ENCODE assay signal across 8 cellular contexts in the genomic region with DNA sequence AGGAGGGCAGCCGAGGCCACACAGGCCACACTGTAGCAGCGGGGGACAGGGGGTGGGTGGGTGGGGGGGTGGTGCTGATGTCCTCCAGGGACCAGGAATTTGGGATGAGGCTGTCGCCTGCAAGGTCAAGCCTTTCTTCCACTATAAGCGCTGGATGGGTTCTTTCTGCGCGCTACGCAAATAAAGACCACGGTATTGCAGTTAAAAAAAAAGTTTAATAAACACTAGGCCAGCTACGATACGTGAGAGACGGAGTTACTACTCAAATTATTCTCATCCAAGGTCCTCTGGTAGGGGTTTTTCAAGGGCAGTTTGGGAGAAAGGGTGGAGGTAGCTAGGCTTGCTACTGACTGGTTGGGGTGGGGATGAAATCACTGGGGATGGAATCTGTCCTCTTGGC. TPM values are rescaled to one million over a fixed set of nuclear protein-coding genes. Genes with fewer than 3 reads are reported as not detected.
DNase-seq lines count a peak whose midpoint lies in the region; ATAC-seq and TF ChIP-seq lines count a peak whose summit lies in the region.

No MANE protein-coding gene starts in this region.

- H3K36me3 ChIP-seq in SJSA1 (peaks cover 9% of the 10 kb centered on the region), heart right ventricle (peaks cover 0 to 17% (median 0%) of the 10 kb centered on the region in 9 donors), smooth muscle cell (ENCODE audit: low read depth) (no peaks in the 10 kb centered on the region)

- peak overlapping the region; percentile 81 for H3K4me3 ChIP-seq in SJSA1
- peak overlapping the region; percentile 10 to 100 (median 94) for H3K4me3 ChIP-seq in heart right ventricle
- H3K4me3 ChIP-seq in smooth muscle cell = peak overlapping the region; percentile 87

- 0 out of 2 replicates have a peak, but pooled peaks cover 6% of the 10 kb centered on the region for H3K4me1 ChIP-seq in SJSA1 (replicated peaks)
- peaks cover 0 to 40% (median 30%) of the 10 kb centered on the region in 9 donors for H3K4me1 ChIP-seq in heart right ventricle
- no peaks in the 10 kb centered on the region for H3K4me1 ChIP-seq in smooth muscle cell (ENCODE audit: low read depth)

- ATAC-seq in GM19455 (IDR thresholded peaks at IDR 0.05; ENCODE audit: unreplicated experiment) (peak; percentile 7), heart right ventricle (peak in 2 of 8 donors; percentile 15 to 21)

- DNase-seq in SJSA1 (ENCODE audit: low read depth in 1 of 2, low spot score in 2 of 2) = no peak
- DNase-seq in heart right ventricle = no peak
- DNase-seq in smooth muscle cell (lab: John Stamatoyannopoulos, UW; ENCODE audit: unreplicated experiment) = no peak
- DNase-seq in occipital lobe (lab: John Stamatoyannopoulos, UW) = no peak
- no peak for DNase-seq in NOMO-1 treated with dmso at 0.1 percent for 144 hours (lab: John Stamatoyannopoulos, UW; ENCODE audit: unreplicated experiment)
- no peak for DNase-seq in NCI-H1092 treated with DMSO at 0.1 percent for 48 hours (lab: John Stamatoyannopoulos, UW)
- no peak for DNase-seq in GM19240 (ENCODE audit: insufficient read length, low spot score)

- peaks cover 8% of the 10 kb centered on the region for H3K9me3 ChIP-seq in SJSA1 (replicated peaks)
- H3K9me3 ChIP-seq in heart right ventricle = no peaks in the 10 kb centered on the region
- H3K9me3 ChIP-seq in smooth muscle cell (replicated peaks; ENCODE audit: low read depth) = no peaks in the 10 kb centered on the region

- peaks cover 33% of the 10 kb centered on the region for H3K79me2 ChIP-seq in smooth muscle cell (ENCODE audit: low read depth)

- no peak for TF ChIP-seq CTCF in heart right ventricle (IDR thresholded peaks at IDR 0.05)
- no peak for TF ChIP-seq CTCF in smooth muscle cell (IDR thresholded peaks at IDR 0.05; ENCODE audit: borderline replicate concordance, insufficient read depth, poor library complexity, severe bottlenecking)

- peak overlapping the region; percentile 90 for H3K4me2 ChIP-seq in smooth muscle cell

- intact Hi-C loops in heart right ventricle (cut with DNase I) = loop anchor here in 4 of 10 donors (2.0 to 10.0 kb wide), 3 partner anchors 38 to 70 kb away; partner anchors contain the start of genes ZNF442 (in 2 of the 4) and ZNF563 (in 2 of the 4)

- peak overlapping the region; percentile 84 for H2AFZ ChIP-seq in smooth muscle cell (ENCODE audit: low read depth)

- H3K27ac ChIP-seq in SJSA1 (no peak overlapping the region), heart right ventricle (peak overlapping the region; percentile 80 to 99 (median 97)), smooth muscle cell (ENCODE audit: low read depth) (no peak overlapping the region)

- no peaks in the 10 kb centered on the region for H3K27me3 ChIP-seq in SJSA1 (replicated peaks)
- no peaks in the 10 kb centered on the region for H3K27me3 ChIP-seq in heart right ventricle
- no peaks in the 10 kb centered on the region for H3K27me3 ChIP-seq in smooth muscle cell (ENCODE audit: low read depth)

- WGBS in heart right ventricle, 2 donors = 56 to 63% methylated on average over 11 of the region's 11 CpGs
- 74% methylated on average over 9 of the region's 11 CpGs for WGBS in smooth muscle cell (ENCODE audit: low lambda C conversion rate)

- H4K20me1 ChIP-seq in smooth muscle cell (ENCODE audit: low read depth) = peaks cover 17% of the 10 kb centered on the region

- no peaks in the 10 kb centered on the region for H3F3A ChIP-seq in smooth muscle cell (ENCODE audit: low read depth)

- no peak overlapping the region for H3K9ac ChIP-seq in smooth muscle cell (ENCODE audit: low read depth)

RNA-seq across cellular contexts. Expression of gene ZNF44, which starts 0.5 kb away (rescaled TPM):
- 1.6 and 2.7 TPM in 2 replicates for total RNA-seq in SJSA1 (2014; rRNA removed; shearing (Covaris generic))
- total RNA-seq in heart right ventricle (10 to 100 TPM in 6 of 10 donors, 1 to 10 TPM in 4; 7.5 to 12.7 (median 10.4) TPM), smooth muscle cell (5.3 and 5.8 TPM in 2 replicates), occipital lobe (18.6 TPM)
- polyA plus RNA-seq in heart right ventricle (10 to 100 TPM in 1 of 2 donors, 1 to 10 TPM in 1; 6.3 to 16.1 TPM), smooth muscle cell (3.2 and 5.3 TPM in 2 replicates)

RNA-seq across cellular contexts. Expression of gene ZNF563, which starts 38.2 kb away (rescaled TPM):
- total RNA-seq in SJSA1 (2014; rRNA removed; shearing (Covaris generic)) = 0.45 and 1.2 TPM in 2 replicates
- total RNA-seq in heart right ventricle (1 to 10 TPM; 2.1 to 6.2 (median 4.5) TPM), smooth muscle cell (2.2 and 6.7 TPM in 2 replicates), occipital lobe (1.9 TPM)
- polyA plus RNA-seq in heart right ventricle (1 to 10 TPM; 1.6 to 2.9 TPM), smooth muscle cell (1.1 and 2.9 TPM in 2 replicates)

Comparison
In these comparisons a context has a peak if more than half of its experiments do, and no peak if none do; other contexts are left out.
1. H3K27ac ChIP-seq: peak in heart right ventricle (10 of 10); none in SJSA1 (single experiment) and smooth muscle cell (single experiment).
2. Peak in every context shown above with its lines, with median percentiles within 50 percentile points of each other: H3K4me3 ChIP-seq.